Comparison of ENCODE assay signal across 23 cellular contexts in genomic region chr5:155222393-155222792, GRCh38.
A peak's percentile ranks its signal among the peaks of the same experiment; 100 is the strongest.
DNase-seq lines count a peak whose midpoint lies in the region; ATAC-seq and TF ChIP-seq lines count a peak whose summit lies in the region.
"Had no signal": no experiment of that assay in that cellular context is flagged by ENCODE, and none has a peak within 500 bp of the region (broad histone marks: within the 10 kb centered on the region; RNA-seq: fewer than 3 reads in every experiment).

No MANE protein-coding gene starts in this region.

- no peak for ATAC-seq in HG02970 (IDR thresholded peaks at IDR 0.05; ENCODE audit: low FRiP score, unreplicated experiment)
- ATAC-seq: HCT116, HepG2 had no signal

- H3K36me3 Mint-ChIP-seq in nephron progenitor cell (ENCODE audit: low read depth), result no peaks in the 10 kb centered on the region
- H3K36me3 Mint-ChIP-seq in activated CD4-positive, alpha-beta T cell treated with anti-CD3 and anti-CD28 coated beads, Interleukin-2, amount 10 ng/mL, durations not matched to agents 24 days and 14 days (ENCODE audit: low read depth), result no peaks in the 10 kb centered on the region
- H3K36me3 Mint-ChIP-seq: CD4-positive, CD25-positive, alpha-beta regulatory T cell; CD8-positive, alpha-beta memory T cell had no signal

- TF ChIP-seq CTCF in WERI-Rb-1 (IDR thresholded peaks at IDR 0.05; ENCODE audit: low read depth, low read length), result no peak
- TF ChIP-seq CTCF in nephron progenitor cell (IDR thresholded peaks at IDR 0.05), result no peak

- no peaks in the 10 kb centered on the region for H3K36me3 ChIP-seq in WERI-Rb-1
- H3K36me3 ChIP-seq: BE2C had no signal

- peaks cover 6% of the 10 kb centered on the region for H3K4me1 Mint-ChIP-seq in nephron progenitor cell
- H3K4me1 Mint-ChIP-seq in activated CD4-positive, alpha-beta T cell treated with anti-CD3 and anti-CD28 coated beads, Interleukin-2, amount 10 ng/mL, durations not matched to agents 24 days and 14 days, result no peaks in the 10 kb centered on the region
- H3K4me1 Mint-ChIP-seq: CD4-positive, CD25-positive, alpha-beta regulatory T cell; CD8-positive, alpha-beta memory T cell; IgD-negative memory B cell had no signal

- no peak overlapping the region for H3K4me3 ChIP-seq in WERI-Rb-1 (ENCODE audit: low read depth, low read length)

- peak overlapping the region; percentile 42 for H3K27ac Mint-ChIP-seq in nephron progenitor cell
- H3K27ac Mint-ChIP-seq in activated CD4-positive, alpha-beta T cell treated with anti-CD3 and anti-CD28 coated beads, Interleukin-2, amount 10 ng/mL, durations not matched to agents 24 days and 14 days, result no peak overlapping the region
- H3K27ac Mint-ChIP-seq: CD4-positive, CD25-positive, alpha-beta regulatory T cell; CD8-positive, alpha-beta memory T cell; HFFc6; IgD-negative memory B cell had no signal

- H3K9me3 ChIP-seq in WERI-Rb-1 (ENCODE audit: severe bottlenecking), result peaks cover 8% of the 10 kb centered on the region
- H3K9me3 ChIP-seq: BE2C had no signal

- peaks cover 17% of the 10 kb centered on the region for H3K9me3 Mint-ChIP-seq in nephron progenitor cell
- H3K9me3 Mint-ChIP-seq in activated CD4-positive, alpha-beta T cell treated with anti-CD3 and anti-CD28 coated beads, Interleukin-2, amount 10 ng/mL, durations not matched to agents 24 days and 14 days, result peaks cover 3% of the 10 kb centered on the region

- peak; percentile 59 for DNase-seq in NCI-H2029 (lab: John Stamatoyannopoulos, UW)
- DNase-seq in NCI-H2196 (lab: John Stamatoyannopoulos, UW; ENCODE audit: unreplicated experiment), result peak; percentile 49
- DNase-seq in WERI-Rb-1, result peak; percentile 22
- DNase-seq in nephron progenitor cell, result no peak
- DNase-seq in NCI-H69 (lab: John Stamatoyannopoulos, UW), result no peak
- no peak for DNase-seq in activated CD4-positive, alpha-beta T cell treated with anti-CD3 and anti-CD28 coated beads, Interleukin-2, amount 10 ng/mL, durations not matched to agents 24 days and 14 days
- no peak for DNase-seq in activated CD4-positive, alpha-beta T cell treated with anti-CD3 and anti-CD28 coated beads for 48 hours
- DNase-seq: ACHN; BE2C; C1 segment of cervical spinal cord; CD4-positive, CD25-positive, alpha-beta regulatory T cell; CD8-positive, alpha-beta memory T cell; COR-L47; DMS153; DMS79; GDM1; GOT3; H7; HFFc6 had no signal

- H3K27ac ChIP-seq in WERI-Rb-1, result no peak overlapping the region

- no peaks in the 10 kb centered on the region for H3K27me3 Mint-ChIP-seq in nephron progenitor cell (ENCODE audit: low read depth, poor library complexity)
- H3K27me3 Mint-ChIP-seq in activated CD4-positive, alpha-beta T cell treated with anti-CD3 and anti-CD28 coated beads, Interleukin-2, amount 10 ng/mL, durations not matched to agents 24 days and 14 days, result no peaks in the 10 kb centered on the region
- H3K27me3 Mint-ChIP-seq: CD4-positive, CD25-positive, alpha-beta regulatory T cell; IgD-negative memory B cell had no signal

- no peaks in the 10 kb centered on the region for H3K27me3 ChIP-seq in WERI-Rb-1 (ENCODE audit: insufficient read depth, low read depth, severe bottlenecking)
- H3K27me3 ChIP-seq: BE2C had no signal

- no peak overlapping the region for H3K4me3 Mint-ChIP-seq in nephron progenitor cell
- H3K4me3 Mint-ChIP-seq in activated CD4-positive, alpha-beta T cell treated with anti-CD3 and anti-CD28 coated beads, Interleukin-2, amount 10 ng/mL, durations not matched to agents 24 days and 14 days, result no peak overlapping the region
- H3K4me3 Mint-ChIP-seq: CD4-positive, CD25-positive, alpha-beta regulatory T cell; CD8-positive, alpha-beta memory T cell; HFFc6; IgD-negative memory B cell had no signal

- intact Hi-C loops in activated CD4-positive, alpha-beta T cell treated with anti-CD3 and anti-CD28 coated beads, Interleukin-2, amount 10 ng/mL, durations not matched to agents 24 days and 14 days (cut with micrococcal nuclease), result no loop called here

Comparison
In these comparisons a context has a peak if more than half of its experiments do, and no peak if none do; other contexts are left out.
1. DNase-seq: peak in NCI-H2029 (single experiment), NCI-H2196 (single experiment) and WERI-Rb-1 (single experiment); none in nephron progenitor cell (single experiment), NCI-H69 (single experiment), activated CD4-positive, alpha-beta T cell treated with anti-CD3 and anti-CD28 coated beads, Interleukin-2, amount 10 ng/mL, durations not matched to agents 24 days and 14 days (single experiment) and activated CD4-positive, alpha-beta T cell treated with anti-CD3 and anti-CD28 coated beads for 48 hours (single experiment).